ENCODE assay signal across 1 cellular context in genomic region chrX:45840411-45840950, GRCh38.
TF ChIP-seq lines count a peak whose summit lies in the region.

No MANE protein-coding gene starts in this region.

TF ChIP-seq in GM23338, 12 proteins besides CTCF, POLR2A, EP300 and RAD21 (continued from another document):
- no peak for TF ChIP-seq ZNF462 (CRISPR knock-in tag; IDR thresholded peaks at IDR 0.05)
- no peak for TF ChIP-seq POLR2AphosphoS5 (IDR thresholded peaks at IDR 0.05; ENCODE audit: low read depth)
